8 cellular contexts compared by ENCODE assay signal in the genomic region with DNA sequence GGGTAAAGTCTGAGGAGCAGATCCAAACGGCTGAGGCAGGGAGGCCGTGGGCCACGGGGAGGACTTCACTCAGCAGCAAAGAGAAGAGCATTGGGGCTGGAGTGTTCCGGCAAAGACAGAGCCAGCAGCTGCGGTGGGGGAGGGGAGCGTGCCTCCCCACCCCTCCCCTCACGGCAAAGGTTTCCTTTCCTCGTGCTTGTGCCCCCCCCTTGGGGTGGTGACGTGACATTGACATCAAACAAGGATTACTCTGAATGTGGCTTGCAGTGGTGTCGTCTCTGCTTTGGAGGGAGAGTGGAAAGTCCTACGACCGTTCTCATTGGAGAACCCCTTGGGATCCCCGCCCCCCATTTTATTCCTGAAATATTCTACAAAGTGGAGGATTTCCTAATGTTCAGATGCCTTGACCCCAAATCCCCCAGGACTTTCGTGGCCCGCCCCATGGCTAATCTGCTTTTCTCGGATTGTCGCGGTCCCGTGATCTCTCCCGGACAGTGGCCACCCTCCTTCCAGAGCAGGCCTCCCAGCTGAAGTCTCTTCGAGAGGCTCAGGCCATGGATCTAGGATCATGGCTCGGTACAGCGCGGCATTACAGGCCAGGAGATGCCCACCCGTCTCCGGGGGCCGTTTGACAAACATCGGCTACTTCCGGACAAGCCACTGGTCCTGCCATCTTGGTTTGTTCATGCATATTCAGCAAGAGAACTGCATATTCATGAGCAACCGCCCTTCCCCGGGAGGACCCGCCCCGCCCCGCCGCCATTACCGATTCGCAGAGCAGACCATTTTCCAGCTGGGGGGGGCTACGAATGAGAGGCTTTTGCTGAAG. TPM values are rescaled to one million over a fixed set of nuclear protein-coding genes. Genes with fewer than 3 reads are reported as not detected.
DNase-seq lines count a peak whose midpoint lies in the region; ATAC-seq, FAIRE-seq and TF ChIP-seq lines count a peak whose summit lies in the region.

No MANE protein-coding gene starts in this region.

- H3K4me3 ChIP-seq in WI38 (ENCODE audit: low read depth, low read length) (peak overlapping the region; percentile 88), mammary epithelial cell (replicated peaks in 1 of 3; ENCODE audit: insufficient read depth in 1 of 3, low read depth in 2 of 3, low read length in 3 of 3) (peak overlapping the region; percentile 64 to 72 (median 65)), skeletal muscle tissue (ENCODE audit: low read length in 3 of 3) (peak overlapping the region; percentile 91 to 97 (median 92))

- intact Hi-C loops in mammary epithelial cell (cut with micrococcal nuclease) = loop anchor here (1.0 to 2.0 kb wide), 7 partner anchors 27 to 203 kb away; a partner anchor contains a TSS

- peak; percentile 83 for FAIRE-seq in A204.1 (lab: Jason Lieb, UNC)

- H3K9ac ChIP-seq in mammary epithelial cell (ENCODE audit: insufficient read depth, low read length) = peak overlapping the region; percentile 97
- H3K9ac ChIP-seq in skeletal muscle tissue (ENCODE audit: low read depth in 1 of 3, low read length in 3 of 3) = peak overlapping the region; percentile 98 to 100 (median 99)

- H3K27me3 ChIP-seq in mammary epithelial cell (ENCODE audit: insufficient read depth, low read length) (no peaks in the 10 kb centered on the region), skeletal muscle tissue (ENCODE audit: control insufficient read depth in 3 of 3, insufficient read depth in 3 of 3, low read length in 3 of 3) (no peaks in the 10 kb centered on the region)

- no peaks in the 10 kb centered on the region for H3K36me3 ChIP-seq in mammary epithelial cell (ENCODE audit: insufficient read depth, low read length)
- no peaks in the 10 kb centered on the region for H3K36me3 ChIP-seq in skeletal muscle tissue (ENCODE audit: control insufficient read depth in 3 of 3, insufficient read depth in 3 of 3, low read length in 3 of 3)

- BruUV-seq in mammary epithelial cell (replicated peaks; lab: Mats Ljungman, UMichigan) = TSS peak; percentile 79

- H3K27ac ChIP-seq in mammary epithelial cell (ENCODE audit: insufficient read depth, low read depth, low read length) = peak overlapping the region; percentile 96
- peak overlapping the region; percentile 100 for H3K27ac ChIP-seq in skeletal muscle tissue (ENCODE audit: low read depth, low read length)

- in situ Hi-C loops in mammary epithelial cell (cut with MboI; ENCODE audit: low sequenced_read_pairs in 2 of 2) = no loop called here

- H4K20me1 ChIP-seq in mammary epithelial cell (ENCODE audit: insufficient read depth, low read length) = no peaks in the 10 kb centered on the region

- peak overlapping the region; percentile 95 for H2AFZ ChIP-seq in mammary epithelial cell (ENCODE audit: low read depth, low read length)

- dilution Hi-C loops in mammary epithelial cell (cut with HindIII; ENCODE audit: low sequenced_read_pairs) = no loop called here

- H3K4me1 ChIP-seq in mammary epithelial cell (ENCODE audit: insufficient read depth, low read length) (peaks cover 21% of the 10 kb centered on the region), skeletal muscle tissue (ENCODE audit: control insufficient read depth in 3 of 3, insufficient read depth in 3 of 3, low read length in 3 of 3) (peaks cover 46 to 55% (median 53%) of the 10 kb centered on the region in 3 donors)

- H3K4me2 ChIP-seq in mammary epithelial cell (ENCODE audit: insufficient read depth, low read depth, low read length) = peak overlapping the region; percentile 78

- DNase-seq in NCI-H2227 (lab: John Stamatoyannopoulos, UW; ENCODE audit: unreplicated experiment) (peak; percentile 93), mammary epithelial cell (peak; percentile 89), iPS-NIHi11 (ENCODE audit: low spot score) (peak; percentile 90)

- H3K9me3 ChIP-seq in mammary epithelial cell (replicated peaks; ENCODE audit: insufficient read depth, low read length) = no peaks in the 10 kb centered on the region
- H3K9me3 ChIP-seq in skeletal muscle tissue (ENCODE audit: control insufficient read depth in 3 of 3, low read length in 3 of 3) = no peaks in the 10 kb centered on the region

- CTCF ChIA-PET in mammary epithelial cell (lab: Charles Lee; ENCODE audit: low non-redundant PET) = no interaction called here

- peaks cover 66% of the 10 kb centered on the region for H3K79me2 ChIP-seq in mammary epithelial cell (ENCODE audit: insufficient read depth, low read length)

- WGBS in mammary epithelial cell (ENCODE audit: low coverage, missing lambda C conversion rate) = 4% methylated on average over 19 of the region's 38 CpGs

- TF ChIP-seq CTCF in WI38 (IDR thresholded peaks at IDR 0.05; ENCODE audit: low read depth, low read length) (no peak), mammary epithelial cell (conservative IDR thresholded peaks at IDR 0.05 in 1 of 2, IDR thresholded peaks at IDR 0.05 in 1 of 2; ENCODE audit: extremely low read depth in 1 of 2, insufficient read depth in 1 of 2, low read depth in 1 of 2, low read length in 2 of 2) (no peak)

- ATAC-seq in GM18873 (IDR thresholded peaks at IDR 0.05; ENCODE audit: low FRiP score, unreplicated experiment) (peak; percentile 16), HG03139 (IDR thresholded peaks at IDR 0.05; ENCODE audit: unreplicated experiment) (peak; percentile 36)

RNA-seq across cellular contexts. Expression of a gene that starts 0.7 kb away (rescaled TPM):
- total RNA-seq in mammary epithelial cell (100 to 1,000 TPM; 168 to 184 TPM), skeletal muscle tissue (91.3 TPM)
- 8.6 TPM for polyA plus RNA-seq in mammary epithelial cell
- polyA minus RNA-seq in mammary epithelial cell = 461 TPM

RNA-seq across cellular contexts. Expression of a gene that starts 2.2 kb away (rescaled TPM):
- total RNA-seq in mammary epithelial cell = not detected
- polyA plus RNA-seq in mammary epithelial cell = not detected
- not detected for polyA minus RNA-seq in mammary epithelial cell
- not detected for total RNA-seq in skeletal muscle tissue

RNA-seq across cellular contexts. Expression of a gene that starts 4.0 kb away (rescaled TPM):
- total RNA-seq in mammary epithelial cell (10 to 100 TPM; 32.5 to 56.3 TPM), skeletal muscle tissue (10.4 TPM)
- polyA plus RNA-seq in mammary epithelial cell = 20.9 TPM
- 66.9 TPM for polyA minus RNA-seq in mammary epithelial cell

RNA-seq across cellular contexts. Expression of a gene that starts 38.6 kb away (rescaled TPM):
- 10 to 100 TPM; 30.2 to 35.4 TPM for total RNA-seq in mammary epithelial cell
- polyA plus RNA-seq in mammary epithelial cell = 33.8 TPM
- 10.9 TPM for polyA minus RNA-seq in mammary epithelial cell
- 31.3 TPM for total RNA-seq in skeletal muscle tissue

RNA-seq across cellular contexts. Expression of a gene that starts 44.1 kb away (rescaled TPM):
- total RNA-seq in mammary epithelial cell = 10 to 100 TPM; 11.2 to 20.2 TPM
- polyA plus RNA-seq in mammary epithelial cell = 16.8 TPM
- 13.5 TPM for polyA minus RNA-seq in mammary epithelial cell
- 1.0 TPM for total RNA-seq in skeletal muscle tissue

Comparison
In these comparisons a context has a peak if more than half of its experiments do, and no peak if none do; other contexts are left out.
1. Peak in every context shown above with its lines: DNase-seq, ATAC-seq, H3K4me3 ChIP-seq and H3K27ac ChIP-seq.